ENCODE assay signal across 22 cellular contexts in genomic region chr9:21835111-21835510, GRCh38.
"Had no signal": no experiment of that assay in that cellular context is flagged by ENCODE, and none has a peak within 500 bp of the region (broad histone marks: within the 10 kb centered on the region; RNA-seq: fewer than 3 reads in every experiment).

No MANE protein-coding gene starts in this region.

- H3K27me3 Mint-ChIP-seq: effector memory CD8-positive, alpha-beta T cell; memory B cell; naive thymus-derived CD4-positive, alpha-beta T cell; stimulated activated naive B cell treated with anti-CD40 and anti-IgM and Interleukin-4, amounts not matched to agents 10 μg/mL and 1 μg/mL and 100 μg/mL, for 72 hours; T-helper 17 cell had no signal

- H3K27ac ChIP-seq: adrenal gland, gastroesophageal sphincter, heart left ventricle, spleen, thoracic aorta, upper lobe of left lung, VCaP had no signal

- DNase-seq: activated CD4-positive, alpha-beta T cell treated with anti-CD3 and anti-CD28 coated beads, Interleukin-2, amount 50 U/mL, for 1 hour; activated CD4-positive, CD25-positive, alpha-beta regulatory T cell treated with anti-CD3 and anti-CD28 coated beads, Interleukin-2, amount 50 U/mL, for 72 hours; activated CD8-positive, alpha-beta memory T cell treated with anti-CD3 and anti-CD28 coated beads for 24 hours; activated gamma-delta T cell; activated T-cell treated with anti-CD3 and anti-CD28 coated beads, Interleukin-2, amount 50 U/mL, for 72 hours; adrenal gland; effector memory CD8-positive, alpha-beta T cell; heart left ventricle; kidney glomerular epithelial cell; left ventricle myocardium superior; mucosa of descending colon; naive thymus-derived CD4-positive, alpha-beta T cell; spleen; stimulated activated naive B cell treated with anti-CD40 and anti-IgM and Interleukin-4, amounts not matched to agents 10 μg/mL and 1 μg/mL and 100 μg/mL, for 72 hours; T-helper 17 cell; upper lobe of left lung had no signal

- H3K27ac Mint-ChIP-seq: activated T-cell treated with anti-CD3 and anti-CD28 coated beads, Interleukin-2, amount 50 U/mL, for 72 hours; effector memory CD8-positive, alpha-beta T cell; memory B cell; naive thymus-derived CD4-positive, alpha-beta T cell; stimulated activated naive B cell treated with anti-CD40 and anti-IgM and Interleukin-4, amounts not matched to agents 10 μg/mL and 1 μg/mL and 100 μg/mL, for 72 hours; T-helper 17 cell had no signal

- ATAC-seq: activated naive CD4-positive, alpha-beta T cell treated with anti-CD3 and anti-CD28 coated beads, Interleukin-2, amount 50 U/mL, for 72 hours; activated T-cell treated with anti-CD3 and anti-CD28 coated beads, Interleukin-2, amount 50 U/mL, for 72 hours; effector memory CD8-positive, alpha-beta T cell; gastroesophageal sphincter; heart left ventricle; left ventricle myocardium superior; mucosa of descending colon; naive thymus-derived CD4-positive, alpha-beta T cell; sciatic nerve; stimulated activated naive B cell treated with anti-CD40 and anti-IgM and Interleukin-4, amounts not matched to agents 10 μg/mL and 1 μg/mL and 100 μg/mL, for 72 hours; T-helper 17 cell had no signal

- H3K9me3 Mint-ChIP-seq: activated T-cell treated with anti-CD3 and anti-CD28 coated beads, Interleukin-2, amount 50 U/mL, for 72 hours; effector memory CD8-positive, alpha-beta T cell; memory B cell had no signal

- H3K4me3 ChIP-seq: adrenal gland, gastroesophageal sphincter, heart left ventricle, mucosa of descending colon, spleen, thoracic aorta, upper lobe of left lung had no signal

- H3K9me3 ChIP-seq: adrenal gland, gastroesophageal sphincter, heart left ventricle, mucosa of descending colon, spleen, thoracic aorta, upper lobe of left lung had no signal

- H3K27me3 ChIP-seq: adrenal gland, gastroesophageal sphincter, heart left ventricle, spleen, upper lobe of left lung had no signal

- H3K4me3 Mint-ChIP-seq: activated T-cell treated with anti-CD3 and anti-CD28 coated beads, Interleukin-2, amount 50 U/mL, for 72 hours; effector memory CD8-positive, alpha-beta T cell; memory B cell; naive thymus-derived CD4-positive, alpha-beta T cell; stimulated activated naive B cell treated with anti-CD40 and anti-IgM and Interleukin-4, amounts not matched to agents 10 μg/mL and 1 μg/mL and 100 μg/mL, for 72 hours; T-helper 17 cell had no signal
